8 cellular contexts compared by ENCODE assay signal in the genomic region with DNA sequence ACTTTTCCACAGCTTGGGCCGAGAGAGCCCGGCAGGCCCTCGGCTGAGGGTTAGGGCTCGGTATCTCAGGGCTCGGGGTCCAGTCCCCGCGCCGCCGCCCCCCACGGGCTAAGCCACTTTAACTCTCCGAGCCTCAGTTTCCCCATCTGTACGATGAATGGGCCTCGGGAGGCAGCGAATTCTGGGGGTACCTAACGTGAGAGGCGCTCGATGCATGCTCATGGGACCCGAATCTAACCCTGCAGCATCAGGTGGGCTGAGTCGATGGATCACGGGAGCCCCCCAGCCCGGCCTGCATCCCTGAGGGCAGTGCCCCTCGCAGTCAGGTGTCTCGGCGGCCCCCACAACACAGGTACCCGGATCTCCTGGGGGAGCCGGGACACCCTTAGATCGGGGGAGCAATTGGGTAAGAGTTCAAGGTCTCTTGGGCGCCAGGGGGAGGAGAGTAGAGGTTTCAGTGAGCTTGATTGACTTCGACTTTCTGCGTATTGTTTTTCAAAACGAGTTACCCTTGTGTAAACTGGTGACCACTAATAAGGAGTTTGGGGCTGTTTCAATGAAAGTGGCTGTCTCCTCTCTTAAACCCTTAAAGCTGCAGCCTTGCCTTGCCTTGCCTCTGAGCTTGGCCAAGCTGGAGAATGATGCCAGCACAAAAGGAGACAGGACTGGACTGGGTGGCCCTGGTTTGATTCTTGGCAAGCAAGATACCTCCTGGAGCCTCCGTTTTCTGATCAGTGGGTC. TPM values are rescaled to one million over a fixed set of nuclear protein-coding genes. Genes with fewer than 3 reads are reported as not detected.
A peak's percentile ranks its signal among the peaks of the same experiment; 100 is the strongest.
DNase-seq lines count a peak whose midpoint lies in the region; ATAC-seq and TF ChIP-seq lines count a peak whose summit lies in the region.

No MANE protein-coding gene starts in this region.

- H3K4me1 ChIP-seq in gastroesophageal sphincter (peaks cover 0 to 41% (median 7%) of the 10 kb centered on the region in 3 donors), ovary (ENCODE audit: insufficient read depth) (peaks cover 15% of the 10 kb centered on the region)

- peak overlapping the region; percentile 59 to 95 (median 92) for H3K27ac ChIP-seq in gastroesophageal sphincter
- peak overlapping the region; percentile 73 to 79 for H3K27ac ChIP-seq in ovary

- DNase-seq in A172 (ENCODE audit: low spot score) (peak; percentile 18), MG63 (no peak), ovary (peak in 3 of 5 donors; percentile 27 to 53 (median 39)), NCI-H446 (lab: John Stamatoyannopoulos, UW) (no peak)
- peak; percentile 37 to 46 for DNase-seq in activated T-cell treated with anti-CD3 and anti-CD28 coated beads, Interleukin-2, amount 50 U/mL, for 48 hours

- 0 out of 3 replicates have a peak, but pooled peaks have one; percentile 6 for TF ChIP-seq CTCF in GM12872 (IDR thresholded peaks at IDR 0.05; ENCODE audit: insufficient read depth, low read depth, low read length)
- TF ChIP-seq CTCF in gastroesophageal sphincter (IDR thresholded peaks at IDR 0.05), result no peak
- TF ChIP-seq CTCF in ovary (IDR thresholded peaks at IDR 0.05), result no peak

- H3K4me3 ChIP-seq in MG63 (peak overlapping the region; percentile 79), gastroesophageal sphincter (peak overlapping the region; percentile 71 to 76), ovary (peak overlapping the region; percentile 87)

- H3K36me3 ChIP-seq in MG63, result no peaks in the 10 kb centered on the region
- no peaks in the 10 kb centered on the region for H3K36me3 ChIP-seq in gastroesophageal sphincter
- H3K36me3 ChIP-seq in ovary, result no peaks in the 10 kb centered on the region

- ATAC-seq in gastroesophageal sphincter (no peak), HG03457 (IDR thresholded peaks at IDR 0.05; ENCODE audit: unreplicated experiment) (no peak)

- WGBS in gastroesophageal sphincter (ENCODE audit: low coverage in 1 of 2), 2 donors, result 4% methylated on average over 4 to 5 of the region's 32 CpGs
- WGBS in ovary, 3 donors, result 0 to 1% (median 0%) methylated on average over 21 to 32 of the region's 32 CpGs

- intact Hi-C loops in ovary (cut with DNase I), result loop anchor here in 1 of 4 donors (2.0 to 5.0 kb wide), 2 partner anchors 47 to 79 kb away; a partner anchor contains a TSS

- H3K27me3 ChIP-seq in MG63 (no peaks in the 10 kb centered on the region), gastroesophageal sphincter (no peaks in the 10 kb centered on the region), ovary (no peaks in the 10 kb centered on the region)

- TF ChIP-seq POLR2A in gastroesophageal sphincter (IDR thresholded peaks at IDR 0.05) (no peak), ovary (IDR thresholded peaks at IDR 0.05) (no peak)

- H3K9me3 ChIP-seq in MG63 (no peaks in the 10 kb centered on the region), gastroesophageal sphincter (no peaks in the 10 kb centered on the region), ovary (no peaks in the 10 kb centered on the region)

- TF ChIP-seq EP300 in gastroesophageal sphincter (IDR thresholded peaks at IDR 0.05) (no peak), ovary (IDR thresholded peaks at IDR 0.05) (no peak)

RNA-seq across cellular contexts. Expression of a gene that starts 0.6 kb away (rescaled TPM):
- 70.9 and 72.6 TPM in 2 replicates for total RNA-seq in A172 (2014; rRNA removed; shearing (Covaris generic))
- total RNA-seq in MG63 (2014; rRNA removed; shearing (Covaris generic); ENCODE audit: low replicate concordance), result 13.7 and 23.3 TPM in 2 replicates
- total RNA-seq in gastroesophageal sphincter (10 to 100 TPM; 31.5 to 54.3 (median 47.7) TPM), ovary (100 to 1,000 TPM in 6 of 7 donors, 10 to 100 TPM in 1; 91.2 to 191 (median 148) TPM)
- polyA plus RNA-seq in ovary, result 100 to 1,000 TPM in 1 of 2 donors, 10 to 100 TPM in 1; 71.8 to 144 TPM

RNA-seq across cellular contexts. Expression of a gene that starts 36.8 kb away (rescaled TPM):
- total RNA-seq in A172 (2014; rRNA removed; shearing (Covaris generic)), result 57.2 and 79.5 TPM in 2 replicates
- total RNA-seq in MG63 (2014; rRNA removed; shearing (Covaris generic); ENCODE audit: low replicate concordance), result 11.8 and 12.8 TPM in 2 replicates
- 10 to 100 TPM; 21.6 to 30.2 (median 25.6) TPM for total RNA-seq in gastroesophageal sphincter
- total RNA-seq in ovary, result 10 to 100 TPM; 26.6 to 83.2 (median 68.5) TPM
- 10 to 100 TPM; 78.9 to 99.3 TPM for polyA plus RNA-seq in ovary

Comparison
In these comparisons a context has a peak if more than half of its experiments do, and no peak if none do; other contexts are left out.
1. DNase-seq: peak in A172 (single experiment), activated T-cell treated with anti-CD3 and anti-CD28 coated beads, Interleukin-2, amount 50 U/mL, for 48 hours (2 of 2) and ovary (3 of 5); none in MG63 (single experiment) and NCI-H446 (0 of 2).
2. Peak in every context shown above with its lines, with median percentiles within 50 percentile points of each other: H3K4me3 ChIP-seq.